In genomic region chr6:61192610-61193009, GRCh38 we compare ENCODE assay signal across 7 cellular contexts.
"Had no signal": no experiment of that assay in that cellular context is flagged by ENCODE, and none has a peak within 500 bp of the region (broad histone marks: within the 10 kb centered on the region; RNA-seq: fewer than 3 reads in every experiment).

No MANE protein-coding gene starts in this region.

- H3K9ac ChIP-seq: GM23248 had no signal

- H3K27ac ChIP-seq: GM23248 had no signal

- H3K4me3 ChIP-seq: GM23248, K562 had no signal

- ATAC-seq: K562 had no signal

- DNase-seq: GM23248, GOT3, H7, HCEC 1CT, IMR-90, KG1 had no signal

- H2AFZ ChIP-seq: GM23248 had no signal
